Comparison of ENCODE assay signal across 23 cellular contexts in the genomic region with DNA sequence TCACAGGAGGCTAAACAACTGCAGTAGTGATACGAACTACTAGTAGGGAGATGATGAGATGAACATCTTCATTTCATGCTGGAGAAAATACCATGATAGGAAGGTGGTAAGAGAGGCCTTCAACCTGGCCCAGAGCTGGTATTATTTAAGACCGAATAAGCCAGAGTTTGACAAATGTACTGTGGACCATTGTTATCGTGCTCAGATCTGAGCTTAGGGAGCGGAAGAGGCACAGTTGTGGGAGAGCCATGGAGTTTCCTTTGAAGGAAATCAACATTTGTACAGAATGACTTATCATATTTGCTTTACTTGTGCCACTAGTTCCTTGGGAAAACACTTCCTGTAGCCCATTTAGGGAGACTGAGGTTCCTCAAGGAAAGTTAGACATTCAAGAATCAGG.
"Had no signal": no experiment of that assay in that cellular context is flagged by ENCODE, and none has a peak within 500 bp of the region (broad histone marks: within the 10 kb centered on the region; RNA-seq: fewer than 3 reads in every experiment).

No MANE protein-coding gene starts in this region.

- H3K4me3 ChIP-seq: esophagus squamous epithelium, lower lobe of right lung, ovary, psoas muscle, sigmoid colon, stomach, thyroid gland, vagina had no signal

- H3K9me3 ChIP-seq: esophagus squamous epithelium, lower lobe of right lung, ovary, psoas muscle, sigmoid colon, stomach, thyroid gland, vagina had no signal

- ATAC-seq: left ventricle myocardium superior; lower lobe of right lung; natural killer cell; psoas muscle; right cardiac atrium; stimulated activated effector memory CD8-positive, alpha-beta T cell treated with anti-CD3 and anti-CD28 coated beads, Interleukin-12 subunit alpha, Interleukin-12 subunit beta, amount 100 ng/mL, for 72 hours had no signal

- DNase-seq: effector memory CD4-positive, alpha-beta T cell; erythroblast; esophagus squamous epithelium; head of caudate nucleus; left ventricle myocardium superior; lower lobe of right lung; natural killer cell; occipital lobe; ovary; posterior cingulate gyrus; psoas muscle; right cardiac atrium; sigmoid colon; stimulated activated CD4-positive, alpha-beta T cell treated with anti-CD3 and anti-CD28 coated beads, Interleukin-2, amount 100 ng/mL, for 24 hours; stimulated activated CD4-positive, alpha-beta T cell treated with anti-CD3 and anti-CD28 coated beads, Interleukin-4, amount 100 ng/mL, for 24 hours; stimulated activated naive CD4-positive, alpha-beta T cell treated with Interleukin-2 at 50 U/mL for 16 hours; stomach; thyroid gland; trophoblast cell had no signal

- H3K36me3 ChIP-seq: esophagus squamous epithelium, lower lobe of right lung, ovary, sigmoid colon, stomach, thyroid gland, vagina had no signal

- H3K27ac Mint-ChIP-seq: dendritic cell treated with granulocyte-macrophage colony-stimulating factor and Interleukin-4, amounts not matched to agents 40 ng/mL and 50 ng/mL, for 4 days; natural killer cell; stimulated activated effector memory CD8-positive, alpha-beta T cell treated with anti-CD3 and anti-CD28 coated beads, Interleukin-12 subunit alpha, Interleukin-12 subunit beta, amount 100 ng/mL, for 72 hours had no signal

- H3K27ac ChIP-seq: esophagus squamous epithelium, lower lobe of right lung, ovary, psoas muscle, sigmoid colon, stomach, thyroid gland, vagina had no signal

- H3K4me3 Mint-ChIP-seq: dendritic cell treated with granulocyte-macrophage colony-stimulating factor and Interleukin-4, amounts not matched to agents 40 ng/mL and 50 ng/mL, for 4 days; natural killer cell; stimulated activated effector memory CD8-positive, alpha-beta T cell treated with anti-CD3 and anti-CD28 coated beads, Interleukin-12 subunit alpha, Interleukin-12 subunit beta, amount 100 ng/mL, for 72 hours had no signal

- H3K4me1 Mint-ChIP-seq: natural killer cell; stimulated activated effector memory CD8-positive, alpha-beta T cell treated with anti-CD3 and anti-CD28 coated beads, Interleukin-12 subunit alpha, Interleukin-12 subunit beta, amount 100 ng/mL, for 72 hours had no signal

- H3K27me3 ChIP-seq: esophagus squamous epithelium, ovary, sigmoid colon, stomach, thyroid gland, vagina had no signal

- H3K36me3 Mint-ChIP-seq: natural killer cell; stimulated activated effector memory CD8-positive, alpha-beta T cell treated with anti-CD3 and anti-CD28 coated beads, Interleukin-12 subunit alpha, Interleukin-12 subunit beta, amount 100 ng/mL, for 72 hours had no signal

- H3K4me1 ChIP-seq: esophagus squamous epithelium, lower lobe of right lung, sigmoid colon, stomach, thyroid gland, vagina had no signal

- H3K9me3 Mint-ChIP-seq: dendritic cell treated with granulocyte-macrophage colony-stimulating factor and Interleukin-4, amounts not matched to agents 40 ng/mL and 50 ng/mL, for 4 days; natural killer cell had no signal

- FAIRE-seq: keratinocyte had no signal
